Comparison of ENCODE assay signal across 15 cellular contexts in genomic region chr1:39369568-39369967, GRCh38.
DNase-seq lines count a peak whose midpoint lies in the region; ATAC-seq and TF ChIP-seq lines count a peak whose summit lies in the region.
"Had no signal": no experiment of that assay in that cellular context is flagged by ENCODE, and none has a peak within 500 bp of the region (broad histone marks: within the 10 kb centered on the region; RNA-seq: fewer than 3 reads in every experiment).

No MANE protein-coding gene starts in this region.

- H4K91ac ChIP-seq in H9 (ENCODE audit: insufficient read length, low read depth, low read length) = no peak overlapping the region

- no peak overlapping the region for H2BK5ac ChIP-seq in H9 (ENCODE audit: insufficient read length, low read length)

- H4K8ac ChIP-seq in H9 (replicated peaks; ENCODE audit: insufficient read length, low read depth, low read length) = no peak overlapping the region

- no peak overlapping the region for H2BK20ac ChIP-seq in H9 (ENCODE audit: low read depth, low read length, poor library complexity, severe bottlenecking)

- H2AFZ ChIP-seq in H9 (ENCODE audit: low read length) = no peak overlapping the region

- TF ChIP-seq EP300 in esophagus muscularis mucosa (IDR thresholded peaks at IDR 0.05) = no peak

- no peak overlapping the region for H3K4me2 ChIP-seq in H9 (ENCODE audit: insufficient read depth, insufficient read length, low read length)

- no peak overlapping the region for H2BK15ac ChIP-seq in H9 (ENCODE audit: low read depth, low read length)

- H3K9me3 Mint-ChIP-seq in H9 = no peaks in the 10 kb centered on the region
- H3K9me3 Mint-ChIP-seq in CD8-positive, alpha-beta memory T cell = no peaks in the 10 kb centered on the region
- H3K9me3 Mint-ChIP-seq in stimulated activated naive CD8-positive, alpha-beta T cell treated with anti-CD3 and anti-CD28 coated beads, Interleukin-15, amount 100 ng/mL, for 72 hours = no peaks in the 10 kb centered on the region

- H3K36me3 Mint-ChIP-seq in H9 (ENCODE audit: insufficient read depth in 1 of 3, low read depth in 3 of 3) = peaks cover 19 to 70% (median 60%) of the 10 kb centered on the region in 3 experiments
- H3K36me3 Mint-ChIP-seq in CD8-positive, alpha-beta memory T cell = peaks cover 9 to 87% (median 24%) of the 10 kb centered on the region in 3 donors

- POLR2A ChIA-PET in CD8-positive, alpha-beta memory T cell (lab: Charles Lee) = no interaction called here

- H3K27me3 ChIP-seq in H9 (ENCODE audit: insufficient read depth, low read length) (no peaks in the 10 kb centered on the region), esophagus muscularis mucosa (no peaks in the 10 kb centered on the region), stomach smooth muscle (ENCODE audit: control insufficient read depth in 1 of 2, insufficient read depth in 2 of 2, low read length in 2 of 2) (no peaks in the 10 kb centered on the region)
- no peaks in the 10 kb centered on the region for H3K27me3 ChIP-seq in CD8-positive, alpha-beta memory T cell (ENCODE audit: insufficient read depth, low read length, poor library complexity, severe bottlenecking)

- no peaks in the 10 kb centered on the region for H3K27me3 Mint-ChIP-seq in H9 (ENCODE audit: low read depth)
- H3K27me3 Mint-ChIP-seq in CD8-positive, alpha-beta memory T cell = no peaks in the 10 kb centered on the region
- H3K27me3 Mint-ChIP-seq in stimulated activated naive CD8-positive, alpha-beta T cell treated with anti-CD3 and anti-CD28 coated beads, Interleukin-15, amount 100 ng/mL, for 72 hours = no peaks in the 10 kb centered on the region

- no peak overlapping the region for H2BK12ac ChIP-seq in H9 (ENCODE audit: insufficient read length, low read depth, low read length)

- H3K4ac ChIP-seq in H9 (ENCODE audit: low read depth, low read length) = no peak overlapping the region

- no peak overlapping the region for H3K14ac ChIP-seq in H9 (ENCODE audit: insufficient read depth, low read length)

- WGBS in H9 (ENCODE audit: extremely low coverage, insufficient read length, low lambda C conversion rate) = no CpG with 5 or more reads among the region's 4 CpGs
- WGBS in esophagus muscularis mucosa = 47% methylated on average over 4 of the region's 4 CpGs

- DNase-seq in H9 (no peak), esophagus muscularis mucosa (ENCODE audit: extremely low spot score) (no peak), omental fat pad (ENCODE audit: low spot score) (no peak), HT-29 (ENCODE audit: low spot score) (no peak)
- no peak for DNase-seq in CD8-positive, alpha-beta memory T cell
- no peak for DNase-seq in stimulated activated naive CD8-positive, alpha-beta T cell treated with anti-CD3 and anti-CD28 coated beads, Interleukin-15, amount 100 ng/mL, for 72 hours
- DNase-seq: AML-193, Calu3, KBM-7, NCI-H1105, NCI-H187 treated with DMSO at 0.1 percent for 48 hours, Right ventricle myocardium superior had no signal

- H3K36me3 ChIP-seq in esophagus muscularis mucosa (peaks cover 16 to 97% (median 61%) of the 10 kb centered on the region in 4 donors), stomach smooth muscle (ENCODE audit: control insufficient read depth in 2 of 2, insufficient read depth in 2 of 2, low read length in 2 of 2) (peaks cover 32 to 33% of the 10 kb centered on the region in 2 donors)
- peaks cover 40% of the 10 kb centered on the region for H3K36me3 ChIP-seq in CD8-positive, alpha-beta memory T cell (ENCODE audit: insufficient read depth, low read length)

- no peak overlapping the region for H4K5ac ChIP-seq in H9 (ENCODE audit: insufficient read length, low read depth, low read length)

- no peak overlapping the region for H3K4me3 Mint-ChIP-seq in H9
- H3K4me3 Mint-ChIP-seq in CD8-positive, alpha-beta memory T cell = no peak overlapping the region
- no peak overlapping the region for H3K4me3 Mint-ChIP-seq in stimulated activated naive CD8-positive, alpha-beta T cell treated with anti-CD3 and anti-CD28 coated beads, Interleukin-15, amount 100 ng/mL, for 72 hours

- no peak for TF ChIP-seq POLR2A in esophagus muscularis mucosa (IDR thresholded peaks at IDR 0.05; ENCODE audit: low read depth)

- no peak overlapping the region for H3T11ph ChIP-seq in H9 (ENCODE audit: low read length)

- CTCF ChIA-PET in CD8-positive, alpha-beta memory T cell (lab: Charles Lee) = no interaction called here

- no peak overlapping the region for H2BK120ac ChIP-seq in H9 (ENCODE audit: low read depth, low read length, poor library complexity, severe bottlenecking)

- no peaks in the 10 kb centered on the region for H3K79me2 ChIP-seq in H9 (ENCODE audit: insufficient read depth, low read length)

- no peaks in the 10 kb centered on the region for H3K23me2 ChIP-seq in H9 (ENCODE audit: insufficient read length, low read depth, low read length, poor library complexity, severe bottlenecking)

- ATAC-seq in omental fat pad (ENCODE audit: low FRiP score) (peak; percentile 63), HG02840 (IDR thresholded peaks at IDR 0.05; ENCODE audit: low FRiP score, unreplicated experiment) (no peak)
- ATAC-seq in stimulated activated naive CD8-positive, alpha-beta T cell treated with anti-CD3 and anti-CD28 coated beads, Interleukin-15, amount 100 ng/mL, for 72 hours = no peak
- ATAC-seq: Panc1 had no signal

- TF ChIP-seq CTCF in H9 (conservative IDR thresholded peaks at IDR 0.05) (no peak), esophagus muscularis mucosa (IDR thresholded peaks at IDR 0.05) (no peak), omental fat pad (IDR thresholded peaks at IDR 0.05) (no peak)

- no peak overlapping the region for H3K56ac ChIP-seq in H9 (ENCODE audit: insufficient read length, low read depth, low read length)

- no peaks in the 10 kb centered on the region for H3K79me1 ChIP-seq in H9 (ENCODE audit: insufficient read depth, low read depth, low read length, poor library complexity, severe bottlenecking)

- H3K4me1 ChIP-seq in H9 (ENCODE audit: insufficient read depth, low read length) (0 out of 2 replicates have a peak, but pooled peaks cover 4% of the 10 kb centered on the region), esophagus muscularis mucosa (peaks cover 11 to 29% (median 23%) of the 10 kb centered on the region in 4 donors), stomach smooth muscle (ENCODE audit: control insufficient read depth, insufficient read depth, low read length) (peaks cover 5% of the 10 kb centered on the region)
- no peaks in the 10 kb centered on the region for H3K4me1 ChIP-seq in CD8-positive, alpha-beta memory T cell (ENCODE audit: insufficient read depth, low read length)

- H3K27ac Mint-ChIP-seq in H9 = peak overlapping the region in 2 of 3 experiments; percentile 49 to 61; a peak in 3 of 7 replicates
- peak overlapping the region in 1 of 8 donors; percentile 20 for H3K27ac Mint-ChIP-seq in CD8-positive, alpha-beta memory T cell
- no peak overlapping the region for H3K27ac Mint-ChIP-seq in stimulated activated naive CD8-positive, alpha-beta T cell treated with anti-CD3 and anti-CD28 coated beads, Interleukin-15, amount 100 ng/mL, for 72 hours

- no peak overlapping the region for H2AK5ac ChIP-seq in H9 (ENCODE audit: insufficient read length, low read length)

- H3K27ac ChIP-seq in H9 (ENCODE audit: insufficient read length, low read depth, low read length) (no peak overlapping the region), esophagus muscularis mucosa (replicated peaks in 1 of 4) (peak overlapping the region; percentile 68 to 80 (median 74)), stomach smooth muscle (ENCODE audit: low read length) (peak overlapping the region; percentile 73)
- H3K27ac ChIP-seq in CD8-positive, alpha-beta memory T cell (ENCODE audit: low read depth, low read length) = no peak overlapping the region

- H3K9ac ChIP-seq in H9 (ENCODE audit: extremely low read depth, insufficient read length, low read length) = no peak overlapping the region
- peak overlapping the region in 1 of 2 donors; percentile 18 for H3K9ac ChIP-seq in stomach smooth muscle (ENCODE audit: low read length in 2 of 2)

- H3K4me1 Mint-ChIP-seq in H9 = peaks cover 10 to 11% of the 10 kb centered on the region in 2 experiments
- H3K4me1 Mint-ChIP-seq in CD8-positive, alpha-beta memory T cell = no peaks in the 10 kb centered on the region
- no peaks in the 10 kb centered on the region for H3K4me1 Mint-ChIP-seq in stimulated activated naive CD8-positive, alpha-beta T cell treated with anti-CD3 and anti-CD28 coated beads, Interleukin-15, amount 100 ng/mL, for 72 hours

- no peak overlapping the region for H3K23ac ChIP-seq in H9 (ENCODE audit: insufficient read length, low read depth, low read length)

- H3K4me3 ChIP-seq in esophagus muscularis mucosa (no peak overlapping the region), stomach smooth muscle (ENCODE audit: low read length in 2 of 2) (peak overlapping the region in 1 of 2 donors; percentile 13)
- no peak overlapping the region for H3K4me3 ChIP-seq in CD8-positive, alpha-beta memory T cell (ENCODE audit: low read length)

- no peak overlapping the region for H3K18ac ChIP-seq in H9 (ENCODE audit: insufficient read length, low read depth, low read length)

- H4K20me1 ChIP-seq in H9 (ENCODE audit: control insufficient read depth, insufficient read depth, insufficient read length) = no peaks in the 10 kb centered on the region

- H3K9me3 ChIP-seq in H9 (ENCODE audit: control insufficient read depth, low read depth, low read length) (no peaks in the 10 kb centered on the region), esophagus muscularis mucosa (no peaks in the 10 kb centered on the region), stomach smooth muscle (ENCODE audit: control insufficient read depth in 2 of 2, low read length in 2 of 2) (no peaks in the 10 kb centered on the region)
- H3K9me3 ChIP-seq in CD8-positive, alpha-beta memory T cell (ENCODE audit: low read length) = no peaks in the 10 kb centered on the region

- intact Hi-C loops in esophagus muscularis mucosa (cut with DNase I) = no loop called here

Comparison
In these comparisons a context has a peak if more than half of its experiments do, and no peak if none do; other contexts are left out.
1. H3K27ac ChIP-seq: peak in esophagus muscularis mucosa (4 of 4) and stomach smooth muscle (single experiment); none in H9 (single experiment) and CD8-positive, alpha-beta memory T cell (single experiment).
2. H3K27ac Mint-ChIP-seq: peak in H9 (2 of 3); none in stimulated activated naive CD8-positive, alpha-beta T cell treated with anti-CD3 and anti-CD28 coated beads, Interleukin-15, amount 100 ng/mL, for 72 hours (0 of 2).